1 cellular context compared by ENCODE assay signal in genomic region chr19:5828661-5829566, GRCh38.
TF ChIP-seq lines count a peak whose summit lies in the region.

No MANE protein-coding gene starts in this region.

TF ChIP-seq in SK-N-SH treated with all-trans-retinoic acid at 6 μM for 48 hours, 23 proteins besides CTCF, POLR2A, EP300 and RAD21 (continued from another document):
- TF ChIP-seq CSRNP3 (CRISPR knock-in tag; IDR thresholded peaks at IDR 0.05): no peak
